In genomic region chr1:69540052-69540451, GRCh38 we compare ENCODE assay signal across 24 cellular contexts.
"Had no signal": no experiment of that assay in that cellular context is flagged by ENCODE, and none has a peak within 500 bp of the region (broad histone marks: within the 10 kb centered on the region; RNA-seq: fewer than 3 reads in every experiment).

No MANE protein-coding gene starts in this region.

- DNase-seq: colonic mucosa; dermis blood vessel endothelial cell; effector memory CD4-positive, alpha-beta T cell; esophagus squamous epithelium; foreskin melanocyte; glutamatergic neuron; heart right ventricle; hypothalamus; kidney; natural killer cell; occipital lobe; ovary; posterior cingulate gyrus; psoas muscle; right cardiac atrium; sigmoid colon; stimulated activated CD4-positive, alpha-beta T cell treated with anti-CD3 and anti-CD28 coated beads, Interleukin-2, amount 100 ng/mL, for 24 hours; stimulated activated CD4-positive, alpha-beta T cell treated with anti-CD3 and anti-CD28 coated beads, Interleukin-4, amount 100 ng/mL, for 24 hours; stimulated activated naive CD4-positive, alpha-beta T cell treated with Interleukin-2 at 50 U/mL for 16 hours; stomach; thyroid gland had no signal

- ATAC-seq: heart right ventricle; left lobe of liver; natural killer cell; psoas muscle; right cardiac atrium; stimulated activated effector memory CD8-positive, alpha-beta T cell treated with anti-CD3 and anti-CD28 coated beads, Interleukin-12 subunit alpha, Interleukin-12 subunit beta, amount 100 ng/mL, for 72 hours had no signal

- H3K36me3 ChIP-seq: colonic mucosa, esophagus squamous epithelium, heart right ventricle, ovary, sigmoid colon, stomach, thyroid gland had no signal

- H3K27me3 ChIP-seq: colonic mucosa, esophagus squamous epithelium, heart right ventricle, ovary, sigmoid colon, stomach, thyroid gland had no signal

- H3K4me1 ChIP-seq: colonic mucosa, heart right ventricle, psoas muscle, sigmoid colon, stomach, thyroid gland had no signal

- H3K9me3 ChIP-seq: colonic mucosa, esophagus squamous epithelium, heart right ventricle, ovary, psoas muscle, sigmoid colon, stomach, thyroid gland had no signal

- H3K4me3 ChIP-seq: colonic mucosa, esophagus squamous epithelium, heart right ventricle, lung, ovary, psoas muscle, sigmoid colon, stomach, thyroid gland had no signal

- H3K27ac ChIP-seq: colonic mucosa, esophagus squamous epithelium, heart right ventricle, ovary, psoas muscle, sigmoid colon, stomach, thyroid gland had no signal
